Comparison of ENCODE assay signal across 10 cellular contexts in genomic region chr6:32132110-32132509, GRCh38. TPM values are rescaled to one million over a fixed set of nuclear protein-coding genes. Genes with fewer than 3 reads are reported as not detected.
"Had no signal": no experiment of that assay in that cellular context is flagged by ENCODE, and none has a peak within 500 bp of the region (broad histone marks: within the 10 kb centered on the region; RNA-seq: fewer than 3 reads in every experiment).

No MANE protein-coding gene starts in this region.

- H3K9me3 Mint-ChIP-seq: activated T-cell treated with anti-CD3 and anti-CD28 coated beads, Interleukin-2, amount 50 U/mL, for 4 hours had no signal

- ATAC-seq: activated CD8-positive, alpha-beta memory T cell treated with anti-CD3 and anti-CD28 coated beads, Interleukin-2, amount 10 ng/mL, durations not matched to agents 7 days and 5 days; activated T-cell treated with anti-CD3 and anti-CD28 coated beads, Interleukin-2, amount 50 U/mL, for 4 hours; left ventricle myocardium superior had no signal

- H3K4me3 Mint-ChIP-seq: activated T-cell treated with anti-CD3 and anti-CD28 coated beads, Interleukin-2, amount 50 U/mL, for 4 hours had no signal

- H3K27ac Mint-ChIP-seq: activated CD8-positive, alpha-beta memory T cell treated with anti-CD3 and anti-CD28 coated beads, Interleukin-2, amount 10 ng/mL, durations not matched to agents 7 days and 5 days had no signal

- DNase-seq: activated CD4-positive, alpha-beta T cell treated with anti-CD3 and anti-CD28 coated beads, Interleukin-2, amount 50 U/mL, for 1 hour; activated CD4-positive, CD25-positive, alpha-beta regulatory T cell; activated CD8-positive, alpha-beta memory T cell treated with anti-CD3 and anti-CD28 coated beads, Interleukin-2, amount 10 ng/mL, durations not matched to agents 7 days and 5 days; activated T-cell treated with anti-CD3 and anti-CD28 coated beads, Interleukin-2, amount 50 U/mL, for 4 hours; left ventricle myocardium superior; mesendoderm; T-helper 2 cell; transverse colon had no signal

RNA-seq across cellular contexts. Expression of gene FKBPL, which starts 2.0 kb away (rescaled TPM):
- total RNA-seq: ascending aorta had no signal

RNA-seq across cellular contexts. Expression of gene PRRT1, which starts 19.6 kb away (rescaled TPM):
- total RNA-seq: skeletal muscle tissue had no signal
